In the genomic region with DNA sequence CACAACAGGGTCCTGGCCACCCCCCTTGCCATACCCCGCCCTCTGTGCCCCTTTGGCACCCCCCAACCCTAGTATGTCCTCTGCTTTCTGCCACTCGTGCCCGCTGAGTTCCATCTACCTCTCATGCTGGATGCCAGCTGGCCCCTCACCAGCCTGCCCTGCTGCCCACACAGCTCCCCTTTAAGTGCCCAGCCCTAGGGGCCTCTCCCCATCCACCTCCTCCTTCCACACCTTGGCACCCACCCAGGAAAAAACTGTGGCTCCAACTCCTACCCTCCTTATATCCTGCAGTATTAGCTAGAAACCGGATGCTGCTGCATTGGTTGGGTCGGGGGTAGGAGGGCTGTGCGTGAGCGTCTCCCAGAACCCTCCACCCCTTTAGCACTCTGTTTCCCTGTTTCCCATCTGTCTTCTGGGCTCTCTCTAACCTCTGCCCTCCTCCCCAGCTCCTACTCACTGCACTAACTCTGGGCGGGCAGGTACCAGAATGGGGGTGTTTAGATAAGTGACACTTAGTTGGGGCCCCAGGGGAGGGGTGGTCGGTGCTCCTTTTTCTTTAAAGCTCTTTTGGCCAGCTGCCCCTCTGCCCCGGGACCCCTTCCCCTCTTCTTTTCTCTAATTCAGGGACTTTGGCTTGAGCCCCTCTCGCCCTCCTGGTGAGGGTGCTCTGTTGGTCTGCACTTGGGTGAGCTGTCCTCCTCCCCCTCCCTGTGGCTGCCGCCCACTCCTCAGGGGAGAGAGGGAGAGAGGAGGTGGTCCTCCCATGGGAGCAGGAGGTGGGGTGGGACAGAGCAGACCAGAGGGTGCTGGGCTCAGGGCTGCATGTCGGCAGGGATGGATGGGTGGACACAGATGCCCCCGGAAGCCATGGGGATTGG, we compare ENCODE assay signal across 14 cellular contexts. TPM values are rescaled to one million over a fixed set of nuclear protein-coding genes. Genes with fewer than 3 reads are reported as not detected.
A peak's percentile ranks its signal among the peaks of the same experiment; 100 is the strongest.
DNase-seq lines count a peak whose midpoint lies in the region; ATAC-seq and TF ChIP-seq lines count a peak whose summit lies in the region.
"Had no signal": no experiment of that assay in that cellular context is flagged by ENCODE, and none has a peak within 500 bp of the region (broad histone marks: within the 10 kb centered on the region; RNA-seq: fewer than 3 reads in every experiment).

No MANE protein-coding gene starts in this region.

- TF ChIP-seq CTCF in heart left ventricle (IDR thresholded peaks at IDR 0.05) (no peak), gastrocnemius medialis (IDR thresholded peaks at IDR 0.05 in 4 of 5, conservative IDR thresholded peaks at IDR 0.05 in 1 of 5) (no peak)

- H3K27ac ChIP-seq in heart left ventricle (peak overlapping the region in 11 of 12 donors; percentile 46 to 100 (median 64)), gastrocnemius medialis (peak overlapping the region; percentile 94 to 100 (median 98))
- H3K27ac ChIP-seq: HL-60 had no signal

- in situ Hi-C loops in gastrocnemius medialis (cut with MboI; ENCODE audit: low sequenced_read_pairs in 4 of 4) = no loop called here

- H3K27me3 Mint-ChIP-seq in stimulated activated naive CD8-positive, alpha-beta T cell treated with anti-CD3 and anti-CD28 coated beads, Interleukin-15, amount 100 ng/mL, for 72 hours = no peaks in the 10 kb centered on the region
- H3K27me3 Mint-ChIP-seq: B cell had no signal

- H3K4me1 ChIP-seq in heart left ventricle (peaks cover 0 to 71% (median 53%) of the 10 kb centered on the region in 12 donors), gastrocnemius medialis (peaks cover 51 to 59% of the 10 kb centered on the region in 2 donors)

- H3K9me3 Mint-ChIP-seq in stimulated activated naive CD8-positive, alpha-beta T cell treated with anti-CD3 and anti-CD28 coated beads, Interleukin-15, amount 100 ng/mL, for 72 hours = no peaks in the 10 kb centered on the region
- H3K9me3 Mint-ChIP-seq: endodermal cell had no signal

- H3K4me1 Mint-ChIP-seq in stimulated activated naive CD8-positive, alpha-beta T cell treated with anti-CD3 and anti-CD28 coated beads, Interleukin-15, amount 100 ng/mL, for 72 hours = peaks cover 33% of the 10 kb centered on the region
- H3K4me1 Mint-ChIP-seq: endodermal cell had no signal

- peak overlapping the region; percentile 22 to 67 for H3K27ac Mint-ChIP-seq in stimulated activated naive CD8-positive, alpha-beta T cell treated with anti-CD3 and anti-CD28 coated beads, Interleukin-15, amount 100 ng/mL, for 72 hours
- H3K27ac Mint-ChIP-seq: B cell, endodermal cell had no signal

- H3K4me3 Mint-ChIP-seq in stimulated activated naive CD8-positive, alpha-beta T cell treated with anti-CD3 and anti-CD28 coated beads, Interleukin-15, amount 100 ng/mL, for 72 hours = no peak overlapping the region
- H3K4me3 Mint-ChIP-seq: B cell, endodermal cell had no signal

- TF ChIP-seq POLR2A in heart left ventricle (IDR thresholded peaks at IDR 0.05) (no peak), gastrocnemius medialis (IDR thresholded peaks at IDR 0.05) (no peak)

- 39 to 53% (median 50%) methylated on average over 13 to 14 of the region's 14 CpGs for WGBS in heart left ventricle, 4 donors

- H3K27me3 ChIP-seq in heart left ventricle = no peaks in the 10 kb centered on the region
- no peaks in the 10 kb centered on the region for H3K27me3 ChIP-seq in gastrocnemius medialis

- intact Hi-C loops in heart left ventricle (cut with DNase I) = loop anchor here in 2 of 10 donors (5.0 to 10.0 kb wide), 2 partner anchors 63 to 76 kb away; partner anchors contain the start of gene CSF3 (in 1 of the 2)
- intact Hi-C loops in gastrocnemius medialis (cut with DNase I; ENCODE audit: low total_unique reads) = no loop called here

- H3K4me3 ChIP-seq in heart left ventricle = no peak overlapping the region
- H3K4me3 ChIP-seq in gastrocnemius medialis = no peak overlapping the region

- ATAC-seq in stimulated activated naive CD8-positive, alpha-beta T cell treated with anti-CD3 and anti-CD28 coated beads, Interleukin-15, amount 100 ng/mL, for 72 hours = peak; percentile 24
- no peak for ATAC-seq in stimulated activated naive CD8-positive, alpha-beta T cell treated with anti-CD3 and anti-CD28 coated beads, Interleukin-15, Interleukin-2, amounts not matched to agents 100 U/mL and 50 U/mL, for 24 hours
- peak; percentile 11 to 37 (median 30) for ATAC-seq in heart left ventricle
- no peak for ATAC-seq in gastrocnemius medialis

- H3K36me3 ChIP-seq in heart left ventricle = peaks cover 0 to 89% (median 70%) of the 10 kb centered on the region in 9 donors
- peaks cover 0 to 70% of the 10 kb centered on the region in 2 donors for H3K36me3 ChIP-seq in gastrocnemius medialis

- DNase-seq in stimulated activated naive CD8-positive, alpha-beta T cell treated with anti-CD3 and anti-CD28 coated beads, Interleukin-15, amount 100 ng/mL, for 72 hours = no peak
- no peak for DNase-seq in stimulated activated naive CD8-positive, alpha-beta T cell treated with anti-CD3 and anti-CD28 coated beads, Interleukin-15, Interleukin-2, amounts not matched to agents 100 U/mL and 50 U/mL, for 24 hours
- peak in 4 of 5 donors; percentile 64 to 82 (median 72) for DNase-seq in heart left ventricle
- peak in 1 of 2 donors; percentile 53 for DNase-seq in gastrocnemius medialis
- DNase-seq in NCI-H2227 treated with DMSO at 0.1 percent for 48 hours (lab: John Stamatoyannopoulos, UW) = no peak
- no peak for DNase-seq in occipital lobe (lab: John Stamatoyannopoulos, UW)
- no peak for DNase-seq in NCI-H2081 (lab: John Stamatoyannopoulos, UW)
- DNase-seq in NCI-H774 (lab: John Stamatoyannopoulos, UW) = no peak
- DNase-seq: activated CD4-positive, alpha-beta T cell treated with anti-CD3 and anti-CD28 coated beads, Interleukin-2, amount 50 U/mL, for 1 hour; endodermal cell; OCI-M1; T-helper 1 cell had no signal

- H3K9me3 ChIP-seq in heart left ventricle (no peaks in the 10 kb centered on the region), gastrocnemius medialis (no peaks in the 10 kb centered on the region)

RNA-seq across cellular contexts. Expression of gene NR1D1, which starts 9.9 kb away (rescaled TPM):
- total RNA-seq in heart left ventricle (10 to 100 TPM in 6 of 9 donors, 1 to 10 TPM in 3; 5.8 to 36.1 (median 21.8) TPM), gastrocnemius medialis (10 to 100 TPM; 16.0 to 34.2 (median 18.3) TPM), occipital lobe (0.78 TPM)
- 10 to 100 TPM in 1 of 2 donors, 1 to 10 TPM in 1; 6.1 to 20.2 TPM for polyA plus RNA-seq in heart left ventricle

RNA-seq across cellular contexts. Expression of gene THRA, which starts 27.7 kb away (rescaled TPM):
- total RNA-seq in heart left ventricle (100 to 1,000 TPM in 1 of 9 donors, 10 to 100 TPM in 8; 63.2 to 105 (median 73.2) TPM), gastrocnemius medialis (10 to 100 TPM; 42.2 to 71.6 (median 48.2) TPM), occipital lobe (91.1 TPM)
- polyA plus RNA-seq in heart left ventricle = 10 to 100 TPM; 50.6 to 56.2 TPM

RNA-seq across cellular contexts. Expression of gene MSL1, which starts 31.3 kb away (rescaled TPM):
- 10 to 100 TPM; 32.0 to 54.1 (median 45.1) TPM for total RNA-seq in heart left ventricle
- 10 to 100 TPM; 32.2 to 54.7 TPM for polyA plus RNA-seq in heart left ventricle
- total RNA-seq in gastrocnemius medialis = 10 to 100 TPM; 75.7 to 96.3 (median 85.9) TPM
- 89.2 TPM for total RNA-seq in occipital lobe

RNA-seq across cellular contexts. Expression of gene MED24, which starts 36.3 kb away (rescaled TPM):
- total RNA-seq in heart left ventricle (10 to 100 TPM; 51.1 to 75.4 (median 58.3) TPM), gastrocnemius medialis (100 to 1,000 TPM in 2 of 4 donors, 10 to 100 TPM in 2; 54.2 to 124 (median 93.9) TPM), occipital lobe (72.5 TPM)
- polyA plus RNA-seq in heart left ventricle = 10 to 100 TPM; 52.7 to 61.8 TPM

RNA-seq across cellular contexts. Expression of gene CASC3, which starts 49.9 kb away (rescaled TPM):
- total RNA-seq in heart left ventricle (10 to 100 TPM; 26.5 to 54.3 (median 42.2) TPM), gastrocnemius medialis (10 to 100 TPM; 35.8 to 41.3 (median 39.8) TPM), occipital lobe (43.8 TPM)
- 10 to 100 TPM; 27.9 to 33.4 TPM for polyA plus RNA-seq in heart left ventricle

Comparison
In these comparisons a context has a peak if more than half of its experiments do, and no peak if none do; other contexts are left out.
1. ATAC-seq: peak in stimulated activated naive CD8-positive, alpha-beta T cell treated with anti-CD3 and anti-CD28 coated beads, Interleukin-15, amount 100 ng/mL, for 72 hours (single experiment) and heart left ventricle (4 of 4); none in stimulated activated naive CD8-positive, alpha-beta T cell treated with anti-CD3 and anti-CD28 coated beads, Interleukin-15, Interleukin-2, amounts not matched to agents 100 U/mL and 50 U/mL, for 24 hours (single experiment) and gastrocnemius medialis (0 of 2).
2. DNase-seq: peak in heart left ventricle (4 of 5); none in stimulated activated naive CD8-positive, alpha-beta T cell treated with anti-CD3 and anti-CD28 coated beads, Interleukin-15, amount 100 ng/mL, for 72 hours (0 of 2), stimulated activated naive CD8-positive, alpha-beta T cell treated with anti-CD3 and anti-CD28 coated beads, Interleukin-15, Interleukin-2, amounts not matched to agents 100 U/mL and 50 U/mL, for 24 hours (single experiment), NCI-H2227 treated with DMSO at 0.1 percent for 48 hours (single experiment), occipital lobe (single experiment), NCI-H2081 (0 of 2) and NCI-H774 (single experiment).